ENCODE assay signal across 16 cellular contexts in the genomic region with DNA sequence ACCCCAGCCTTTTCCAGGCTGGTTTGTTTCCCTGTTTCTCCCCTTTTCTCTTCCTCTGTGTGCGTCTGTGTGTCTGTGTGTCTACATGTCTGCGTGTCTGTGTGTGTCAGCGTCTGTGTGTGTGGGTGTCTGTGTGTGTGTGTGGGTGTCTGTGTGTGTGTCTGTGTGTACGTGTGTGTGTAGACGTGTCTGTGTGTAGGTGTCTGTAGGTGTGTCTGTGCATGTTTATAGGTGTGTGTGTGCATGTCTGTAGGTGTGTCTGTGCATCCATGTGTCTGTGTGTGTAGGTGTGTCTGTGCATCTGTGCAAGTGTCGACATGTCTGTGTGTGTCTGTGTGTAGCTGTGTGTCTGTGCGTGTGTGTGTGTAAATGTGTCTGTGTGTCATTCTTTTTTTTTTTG. TPM values are rescaled to one million over a fixed set of nuclear protein-coding genes. Genes with fewer than 3 reads are reported as not detected.
DNase-seq lines count a peak whose midpoint lies in the region; ATAC-seq, FAIRE-seq and TF ChIP-seq lines count a peak whose summit lies in the region.
"Had no signal": no experiment of that assay in that cellular context is flagged by ENCODE, and none has a peak within 500 bp of the region (broad histone marks: within the 10 kb centered on the region; RNA-seq: fewer than 3 reads in every experiment).

No MANE protein-coding gene starts in this region.

- intact Hi-C loops in activated CD8-positive, alpha-beta T cell treated with anti-CD3 and anti-CD28 coated beads for 36 hours (cut with micrococcal nuclease) = no loop called here

- peaks cover 6% of the 10 kb centered on the region; the same call in 1 of the 2 replicates for H4K20me1 ChIP-seq in BLaER1

- H3K4me1 Mint-ChIP-seq in CD4-positive, CD25-positive, alpha-beta regulatory T cell = peaks cover 0 to 20% (median 0%) of the 10 kb centered on the region in 4 donors
- peaks cover 11% of the 10 kb centered on the region for H3K4me1 Mint-ChIP-seq in nephron
- H3K4me1 Mint-ChIP-seq in activated CD8-positive, alpha-beta T cell treated with anti-CD3 and anti-CD28 coated beads for 36 hours (ENCODE audit: low read depth) = peaks cover 23% of the 10 kb centered on the region

- H3K4me3 ChIP-seq in BLaER1 (no peak overlapping the region), bronchial epithelial cell (ENCODE audit: low read depth, low read length) (no peak overlapping the region)
- H3K4me3 ChIP-seq in CD4-positive, CD25-positive, alpha-beta regulatory T cell (ENCODE audit: low read depth, low read length) = no peak overlapping the region

- peaks cover 8% of the 10 kb centered on the region; the same call in 1 of the 2 replicates for H3K27me3 ChIP-seq in BLaER1
- H3K27me3 ChIP-seq in CD4-positive, CD25-positive, alpha-beta regulatory T cell (ENCODE audit: control insufficient read depth, insufficient read depth, low read length) = no peaks in the 10 kb centered on the region
- H3K27me3 ChIP-seq in bronchial epithelial cell (ENCODE audit: control insufficient read depth, insufficient read depth, low read length) = peaks cover 5% of the 10 kb centered on the region

- H3K9ac ChIP-seq in BLaER1 = no peak overlapping the region

- no peak for ATAC-seq in CD4-positive, CD25-positive, alpha-beta regulatory T cell (ENCODE audit: low read depth in 2 of 2)
- ATAC-seq in stimulated activated naive CD8-positive, alpha-beta T cell treated with anti-CD3 and anti-CD28 coated beads, Interleukin-15, Interleukin-2, amounts not matched to agents 100 U/mL and 50 U/mL, for 24 hours = no peak
- no peak for ATAC-seq in GM21526 (IDR thresholded peaks at IDR 0.05; ENCODE audit: low FRiP score, unreplicated experiment)
- ATAC-seq in activated CD8-positive, alpha-beta T cell treated with anti-CD3 and anti-CD28 coated beads for 36 hours = no peak
- ATAC-seq: CD8-positive, alpha-beta T cell; HCT116; PC-3 had no signal

- H3K27ac ChIP-seq in BLaER1 = no peak overlapping the region
- no peak overlapping the region for H3K27ac ChIP-seq in CD4-positive, CD25-positive, alpha-beta regulatory T cell (ENCODE audit: insufficient read depth, low read length, poor library complexity, severe bottlenecking)
- H3K27ac ChIP-seq: HL-60, RWPE1 had no signal

- DNase-seq in CD4-positive, CD25-positive, alpha-beta regulatory T cell = no peak
- no peak for DNase-seq in bronchial epithelial cell (ENCODE audit: low read depth)
- DNase-seq in stimulated activated naive CD8-positive, alpha-beta T cell treated with anti-CD3 and anti-CD28 coated beads, Interleukin-15, Interleukin-2, amounts not matched to agents 100 U/mL and 50 U/mL, for 24 hours = no peak
- DNase-seq in activated CD8-positive, alpha-beta T cell treated with anti-CD3 and anti-CD28 coated beads for 36 hours = no peak
- DNase-seq: ACHN; AML-193; CD8-positive, alpha-beta T cell; PC-3 had no signal

- peak overlapping the region; percentile 97 for H3K4me2 ChIP-seq in BLaER1

- CTCF ChIA-PET in activated CD8-positive, alpha-beta T cell treated with anti-CD3 and anti-CD28 coated beads for 36 hours (lab: Charles Lee) = no interaction called here

- POLR2A ChIA-PET in activated CD8-positive, alpha-beta T cell treated with anti-CD3 and anti-CD28 coated beads for 36 hours (lab: Charles Lee) = no interaction called here

- peaks cover 0 to 2% (median 0%) of the 10 kb centered on the region in 7 donors for H3K9me3 Mint-ChIP-seq in CD4-positive, CD25-positive, alpha-beta regulatory T cell
- no peaks in the 10 kb centered on the region for H3K9me3 Mint-ChIP-seq in nephron
- no peaks in the 10 kb centered on the region for H3K9me3 Mint-ChIP-seq in activated CD8-positive, alpha-beta T cell treated with anti-CD3 and anti-CD28 coated beads for 36 hours
- H3K9me3 Mint-ChIP-seq: CD8-positive, alpha-beta T cell had no signal

- TF ChIP-seq CTCF in bronchial epithelial cell (IDR thresholded peaks at IDR 0.05; ENCODE audit: insufficient read depth, low read length, severe bottlenecking) = no peak
- no peak for TF ChIP-seq CTCF in nephron (IDR thresholded peaks at IDR 0.05; ENCODE audit: unreplicated experiment in 3 of 3)
- TF ChIP-seq CTCF in activated CD8-positive, alpha-beta T cell treated with anti-CD3 and anti-CD28 coated beads for 36 hours (IDR thresholded peaks at IDR 0.05) = no peak

- H3K9me3 ChIP-seq in BLaER1 = no peaks in the 10 kb centered on the region
- no peaks in the 10 kb centered on the region for H3K9me3 ChIP-seq in CD4-positive, CD25-positive, alpha-beta regulatory T cell (ENCODE audit: control insufficient read depth in 2 of 2, low read length in 2 of 2)

- FAIRE-seq in bronchial epithelial cell (lab: Jason Lieb, UNC) = peak; percentile 88
- FAIRE-seq: D721Med had no signal

- no peak overlapping the region for H3K4me3 Mint-ChIP-seq in CD4-positive, CD25-positive, alpha-beta regulatory T cell
- H3K4me3 Mint-ChIP-seq in nephron = no peak overlapping the region
- H3K4me3 Mint-ChIP-seq in activated CD8-positive, alpha-beta T cell treated with anti-CD3 and anti-CD28 coated beads for 36 hours = no peak overlapping the region
- H3K4me3 Mint-ChIP-seq: CD8-positive, alpha-beta T cell had no signal

- no peaks in the 10 kb centered on the region for H3K36me3 Mint-ChIP-seq in CD4-positive, CD25-positive, alpha-beta regulatory T cell
- no peaks in the 10 kb centered on the region for H3K36me3 Mint-ChIP-seq in nephron (ENCODE audit: low read depth)
- no peaks in the 10 kb centered on the region for H3K36me3 Mint-ChIP-seq in activated CD8-positive, alpha-beta T cell treated with anti-CD3 and anti-CD28 coated beads for 36 hours (ENCODE audit: low read depth)
- H3K36me3 Mint-ChIP-seq: CD8-positive, alpha-beta T cell had no signal

- H3K4me1 ChIP-seq in BLaER1 = peaks cover 97% of the 10 kb centered on the region
- H3K4me1 ChIP-seq in CD4-positive, CD25-positive, alpha-beta regulatory T cell (ENCODE audit: control insufficient read depth, insufficient read depth, low read length, poor library complexity, severe bottlenecking) = peaks cover 22% of the 10 kb centered on the region

- H3K27ac Mint-ChIP-seq in CD4-positive, CD25-positive, alpha-beta regulatory T cell = peak overlapping the region in 2 of 3 donors; percentile 7 to 78
- peak overlapping the region in 2 of 3 experiments; percentile 0 to 2 for H3K27ac Mint-ChIP-seq in nephron
- no peak overlapping the region for H3K27ac Mint-ChIP-seq in activated CD8-positive, alpha-beta T cell treated with anti-CD3 and anti-CD28 coated beads for 36 hours
- H3K27ac Mint-ChIP-seq: CD8-positive, alpha-beta T cell had no signal

- H3K27me3 Mint-ChIP-seq in CD4-positive, CD25-positive, alpha-beta regulatory T cell = peaks cover 17% of the 10 kb centered on the region
- peaks cover 50% of the 10 kb centered on the region for H3K27me3 Mint-ChIP-seq in nephron (ENCODE audit: low read depth)
- H3K27me3 Mint-ChIP-seq in activated CD8-positive, alpha-beta T cell treated with anti-CD3 and anti-CD28 coated beads for 36 hours = peaks cover 6% of the 10 kb centered on the region

- H3K36me3 ChIP-seq in BLaER1 (no peaks in the 10 kb centered on the region), bronchial epithelial cell (ENCODE audit: control insufficient read depth, insufficient read depth, low read length) (no peaks in the 10 kb centered on the region)
- H3K36me3 ChIP-seq in CD4-positive, CD25-positive, alpha-beta regulatory T cell (ENCODE audit: control insufficient read depth, insufficient read depth, low read length) = no peaks in the 10 kb centered on the region

RNA-seq across cellular contexts. Expression of a gene that starts 3.3 kb away (rescaled TPM):
- total RNA-seq in CD4-positive, CD25-positive, alpha-beta regulatory T cell = not detected
- not detected for polyA plus RNA-seq in CD4-positive, CD25-positive, alpha-beta regulatory T cell
- total RNA-seq in bronchial epithelial cell = not detected in 2 replicates
- total RNA-seq in activated CD8-positive, alpha-beta T cell treated with anti-CD3 and anti-CD28 coated beads for 36 hours = not detected
- total RNA-seq: CD8-positive, alpha-beta T cell; NCI-H460 had no signal

RNA-seq across cellular contexts. Expression of a gene that starts 29.5 kb away (rescaled TPM):
- 47.8 TPM for total RNA-seq in CD4-positive, CD25-positive, alpha-beta regulatory T cell
- polyA plus RNA-seq in CD4-positive, CD25-positive, alpha-beta regulatory T cell = 10 to 100 TPM; 17.4 to 54.5 (median 25.2) TPM
- 1.7 TPM in 1 of 2 replicates, not detected in the other for total RNA-seq in bronchial epithelial cell
- 100 to 1,000 TPM; 126 to 135 TPM for total RNA-seq in activated CD8-positive, alpha-beta T cell treated with anti-CD3 and anti-CD28 coated beads for 36 hours
- total RNA-seq: NCI-H460 had no signal

RNA-seq across cellular contexts. Expression of a gene that starts 37.0 kb away (rescaled TPM):
- 65.8 TPM for total RNA-seq in CD4-positive, CD25-positive, alpha-beta regulatory T cell
- polyA plus RNA-seq in CD4-positive, CD25-positive, alpha-beta regulatory T cell = 10 to 100 TPM; 19.0 to 50.2 (median 32.2) TPM
- total RNA-seq in bronchial epithelial cell = 0.13 TPM in 1 of 2 replicates, not detected in the other
- total RNA-seq in activated CD8-positive, alpha-beta T cell treated with anti-CD3 and anti-CD28 coated beads for 36 hours = 100 to 1,000 TPM; 137 to 142 TPM
- total RNA-seq: NCI-H460 had no signal

RNA-seq across cellular contexts. Expression of a gene that starts 54.9 kb away (rescaled TPM):
- total RNA-seq in CD4-positive, CD25-positive, alpha-beta regulatory T cell = 165 TPM
- polyA plus RNA-seq in CD4-positive, CD25-positive, alpha-beta regulatory T cell = 100 to 1,000 TPM in 2 of 4 donors, 10 to 100 TPM in 2; 70.3 to 113 (median 91.6) TPM
- total RNA-seq in bronchial epithelial cell = 68.2 and 81.3 TPM in 2 replicates
- 10 to 100 TPM; 81.5 to 87.5 TPM for total RNA-seq in activated CD8-positive, alpha-beta T cell treated with anti-CD3 and anti-CD28 coated beads for 36 hours

RNA-seq across cellular contexts. Expression of a gene that starts 55.1 kb away (rescaled TPM):
- total RNA-seq in CD4-positive, CD25-positive, alpha-beta regulatory T cell = 10.0 TPM
- polyA plus RNA-seq in CD4-positive, CD25-positive, alpha-beta regulatory T cell = 10 to 100 TPM in 1 of 4 donors, 1 to 10 TPM in 3; 4.0 to 11.5 (median 7.3) TPM
- 19.1 and 24.5 TPM in 2 replicates for total RNA-seq in bronchial epithelial cell
- total RNA-seq in activated CD8-positive, alpha-beta T cell treated with anti-CD3 and anti-CD28 coated beads for 36 hours = 10 to 100 TPM; 13.1 to 14.3 TPM

Comparison
In these comparisons a context has a peak if more than half of its experiments do, and no peak if none do; other contexts are left out.
1. RNA of a gene that starts 29.5 kb away (total RNA-seq): 126 to 135 TPM in activated CD8-positive, alpha-beta T cell treated with anti-CD3 and anti-CD28 coated beads for 36 hours and 47.8 TPM in CD4-positive, CD25-positive, alpha-beta regulatory T cell (single experiment); 1.7 TPM in bronchial epithelial cell; every median in the first group is over 10 times any median in the second.
2. RNA of a gene that starts 37.0 kb away (total RNA-seq): 137 to 142 TPM in activated CD8-positive, alpha-beta T cell treated with anti-CD3 and anti-CD28 coated beads for 36 hours and 65.8 TPM in CD4-positive, CD25-positive, alpha-beta regulatory T cell (single experiment); 0.13 TPM in bronchial epithelial cell; every median in the first group is over 10 times any median in the second.